15 cellular contexts compared by ENCODE assay signal in genomic region chr1:73914994-73915393, GRCh38.
A peak's percentile ranks its signal among the peaks of the same experiment; 100 is the strongest.
DNase-seq lines count a peak whose midpoint lies in the region; ATAC-seq, FAIRE-seq and TF ChIP-seq lines count a peak whose summit lies in the region.
"Had no signal": no experiment of that assay in that cellular context is flagged by ENCODE, and none has a peak within 500 bp of the region (broad histone marks: within the 10 kb centered on the region; RNA-seq: fewer than 3 reads in every experiment).

No MANE protein-coding gene starts in this region.

- WGBS in H9 (ENCODE audit: extremely low coverage, insufficient read length, low lambda C conversion rate), result no CpG with 5 or more reads among the region's 2 CpGs

- H3K27me3 ChIP-seq in Karpas-422 (ENCODE audit: low read length) (no peaks in the 10 kb centered on the region), H9 (ENCODE audit: insufficient read depth, low read length) (no peaks in the 10 kb centered on the region)

- H3K9me3 Mint-ChIP-seq in H9, result peaks cover 10 to 21% of the 10 kb centered on the region in 2 experiments

- H3K79me2 ChIP-seq in Karpas-422 (ENCODE audit: low read length), result no peaks in the 10 kb centered on the region
- no peaks in the 10 kb centered on the region for H3K79me2 ChIP-seq in H9 (ENCODE audit: insufficient read depth, low read length)

- H3K23ac ChIP-seq in H9 (ENCODE audit: insufficient read length, low read depth, low read length), result no peak overlapping the region

- no peaks in the 10 kb centered on the region for H3K9me2 ChIP-seq in Karpas-422 (replicated peaks; ENCODE audit: insufficient read depth, low read length)

- no peaks in the 10 kb centered on the region for H3K79me1 ChIP-seq in H9 (ENCODE audit: insufficient read depth, low read depth, low read length, poor library complexity, severe bottlenecking)

- H3K27ac ChIP-seq in Karpas-422 (ENCODE audit: low read length) (no peak overlapping the region), H9 (ENCODE audit: insufficient read length, low read depth, low read length) (no peak overlapping the region)
- H3K27ac ChIP-seq: C4-2B, PC-9 had no signal

- H3K9ac ChIP-seq in Karpas-422 (ENCODE audit: low read length), result no peak overlapping the region
- no peak overlapping the region for H3K9ac ChIP-seq in H9 (ENCODE audit: extremely low read depth, insufficient read length, low read length)

- no peak overlapping the region for H2BK20ac ChIP-seq in H9 (ENCODE audit: low read depth, low read length, poor library complexity, severe bottlenecking)

- H2BK15ac ChIP-seq in H9 (ENCODE audit: low read depth, low read length), result no peak overlapping the region

- TF ChIP-seq CTCF in H9 (conservative IDR thresholded peaks at IDR 0.05) (no peak), D721Med (IDR thresholded peaks at IDR 0.05; ENCODE audit: insufficient read depth, missing control alignments) (no peak)

- no peak for FAIRE-seq in D721Med (lab: Jason Lieb, UNC)
- FAIRE-seq: GM19239 had no signal

- no peak overlapping the region for H2BK5ac ChIP-seq in H9 (ENCODE audit: insufficient read length, low read length)

- no peaks in the 10 kb centered on the region for H3K27me3 Mint-ChIP-seq in H9 (ENCODE audit: low read depth)

- H4K91ac ChIP-seq in H9 (ENCODE audit: insufficient read length, low read depth, low read length), result no peak overlapping the region

- no peak overlapping the region for H4K5ac ChIP-seq in H9 (ENCODE audit: insufficient read length, low read depth, low read length)

- no peak overlapping the region for H3K14ac ChIP-seq in H9 (ENCODE audit: insufficient read depth, low read length)

- no peaks in the 10 kb centered on the region for H4K20me1 ChIP-seq in Karpas-422 (ENCODE audit: insufficient read depth, low read depth, low read length)
- H4K20me1 ChIP-seq in H9 (ENCODE audit: control insufficient read depth, insufficient read depth, insufficient read length), result no peaks in the 10 kb centered on the region

- no peaks in the 10 kb centered on the region for H3K9me3 ChIP-seq in Karpas-422 (ENCODE audit: low read length)
- no peaks in the 10 kb centered on the region for H3K9me3 ChIP-seq in H9 (ENCODE audit: control insufficient read depth, low read depth, low read length)
- H3K9me3 ChIP-seq: HAP-1 had no signal

- H3K4me3 ChIP-seq in Karpas-422 (ENCODE audit: low read length), result no peak overlapping the region
- H3K4me3 ChIP-seq: HAP-1, PC-9 had no signal

- DNase-seq in Karpas-422 (no peak), cerebellar cortex (ENCODE audit: low spot score) (peak; percentile 91), kidney tubule cell (ENCODE audit: low spot score) (peak; percentile 73), retina (peak; percentile 76), H9 (no peak), D721Med (ENCODE audit: insufficient read length, low spot score) (no peak)
- DNase-seq: DMS153, EL, NCI-H1105 treated with DMSO at 0.1 percent for 48 hours, NCI-H187 treated with DMSO at 0.1 percent for 48 hours, PC-9 had no signal

- no peak overlapping the region for H3K56ac ChIP-seq in H9 (ENCODE audit: insufficient read length, low read depth, low read length)

- H3K4me2 ChIP-seq in Karpas-422 (ENCODE audit: low read depth, low read length, poor library complexity, severe bottlenecking) (no peak overlapping the region), H9 (ENCODE audit: insufficient read depth, insufficient read length, low read length) (no peak overlapping the region)
- H3K4me2 ChIP-seq: PC-9 had no signal

- peaks cover 7 to 13% (median 11%) of the 10 kb centered on the region in 3 experiments for H3K36me3 Mint-ChIP-seq in H9 (ENCODE audit: insufficient read depth in 1 of 3, low read depth in 3 of 3)

- no peak overlapping the region for H3K18ac ChIP-seq in H9 (ENCODE audit: insufficient read length, low read depth, low read length)

- no peak overlapping the region; a peak in 1 of 7 replicates for H3K27ac Mint-ChIP-seq in H9

- no peak overlapping the region for H4K8ac ChIP-seq in H9 (replicated peaks; ENCODE audit: insufficient read length, low read depth, low read length)

- ATAC-seq in HG02623 (IDR thresholded peaks at IDR 0.05; ENCODE audit: unreplicated experiment), result no peak

- H3K36me3 ChIP-seq in Karpas-422 (ENCODE audit: insufficient read depth, low read length), result no peaks in the 10 kb centered on the region
- H3K36me3 ChIP-seq: HAP-1 had no signal

- no peaks in the 10 kb centered on the region for H3K23me2 ChIP-seq in H9 (ENCODE audit: insufficient read length, low read depth, low read length, poor library complexity, severe bottlenecking)

- no peak overlapping the region for H3T11ph ChIP-seq in H9 (ENCODE audit: low read length)

- H3K4me1 ChIP-seq in Karpas-422 (ENCODE audit: low read length) (no peaks in the 10 kb centered on the region), H9 (ENCODE audit: insufficient read depth, low read length) (no peaks in the 10 kb centered on the region)
- H3K4me1 ChIP-seq: HAP-1 had no signal

- H2BK12ac ChIP-seq in H9 (ENCODE audit: insufficient read length, low read depth, low read length), result no peak overlapping the region

- H3K4me1 Mint-ChIP-seq in H9, result peaks cover 0 to 4% of the 10 kb centered on the region in 2 experiments; a peak in 2 of 4 replicates

- no peak overlapping the region for H3K4ac ChIP-seq in H9 (ENCODE audit: low read depth, low read length)

- H3K4me3 Mint-ChIP-seq in H9, result no peak overlapping the region

- H2AFZ ChIP-seq in Karpas-422 (ENCODE audit: low read length) (peak overlapping the region; percentile 28; the same call in 1 of the 2 replicates), H9 (ENCODE audit: low read length) (no peak overlapping the region)
- H2AFZ ChIP-seq: PC-9 had no signal

- no peak overlapping the region for H2BK120ac ChIP-seq in H9 (ENCODE audit: low read depth, low read length, poor library complexity, severe bottlenecking)

- no peak overlapping the region for H2AK5ac ChIP-seq in H9 (ENCODE audit: insufficient read length, low read length)

Comparison
In these comparisons a context has a peak if more than half of its experiments do, and no peak if none do; other contexts are left out.
1. DNase-seq: peak in cerebellar cortex (single experiment), kidney tubule cell (single experiment) and retina (single experiment); none in Karpas-422 (single experiment), H9 (single experiment) and D721Med (single experiment).